Comparison of ENCODE assay signal across 8 cellular contexts in the genomic region with DNA sequence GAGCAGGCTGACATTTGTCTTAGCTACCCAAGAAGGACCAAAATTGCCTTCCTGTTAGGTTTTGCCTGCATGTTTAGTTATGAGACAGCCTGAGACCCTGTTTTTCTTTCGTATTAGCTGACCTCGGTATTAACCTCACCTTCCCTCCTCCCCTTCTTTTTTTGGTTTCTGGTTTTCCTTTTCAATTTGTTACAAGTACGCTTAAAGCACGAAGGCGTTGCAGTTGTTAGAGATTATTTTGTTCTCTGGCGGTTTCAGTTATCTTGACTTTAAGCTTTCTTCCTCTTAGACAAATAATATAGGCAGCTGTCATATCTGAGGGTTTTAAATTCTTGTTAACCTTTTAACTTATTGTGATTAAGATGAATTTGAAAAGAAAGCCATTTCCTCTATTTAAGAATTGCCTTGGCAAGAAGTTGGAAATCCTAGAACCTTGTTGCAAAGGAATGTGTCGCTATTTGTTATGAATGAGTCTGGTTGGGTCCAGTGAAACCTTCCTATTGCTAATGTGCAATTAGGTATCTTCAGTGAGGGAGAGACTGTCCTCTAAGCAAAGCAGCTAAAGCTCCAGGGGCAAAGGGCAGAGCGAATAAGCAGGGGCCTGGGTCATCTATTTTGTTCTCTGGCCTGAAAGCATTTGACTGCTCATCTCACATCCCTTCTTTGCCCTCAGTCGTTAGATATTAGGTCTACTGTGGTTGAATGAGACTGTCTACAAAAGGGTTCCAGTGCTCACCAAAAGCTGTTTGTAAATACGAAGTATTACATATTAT. TPM values are rescaled to one million over a fixed set of nuclear protein-coding genes. Genes with fewer than 3 reads are reported as not detected.
A peak's percentile ranks its signal among the peaks of the same experiment; 100 is the strongest.
DNase-seq lines count a peak whose midpoint lies in the region; ATAC-seq, FAIRE-seq and TF ChIP-seq lines count a peak whose summit lies in the region.

No MANE protein-coding gene starts in this region.

- DNase-seq in Caco-2: peak in 1 of 2 experiments; percentile 38
- DNase-seq in LHCN-M2 (ENCODE audit: low read depth): peak; percentile 20
- no peak for DNase-seq in kidney
- DNase-seq in coronary artery (ENCODE audit: low spot score): no peak
- no peak for DNase-seq in left colon
- DNase-seq in kidney tubule cell (ENCODE audit: low spot score): no peak

- H3K27me3 Mint-ChIP-seq in Caco-2 (ENCODE audit: insufficient read depth, unreplicated experiment): no peaks in the 10 kb centered on the region

- POLR2A ChIA-PET in Caco-2 (lab: Charles Lee): interaction anchor here (1.1 to 1.2 kb wide), 2 partner anchors 113 to 256 kb away, joined by 3 read pairs; no protein-coding TSS in a partner anchor

- H3K9me3 ChIP-seq in Caco-2 (no peaks in the 10 kb centered on the region), kidney (ENCODE audit: control insufficient read depth in 1 of 2, low read length in 2 of 2) (no peaks in the 10 kb centered on the region), gastroesophageal sphincter (no peaks in the 10 kb centered on the region)

- no peak for FAIRE-seq in kidney (lab: Jason Lieb, UNC)

- peak overlapping the region; percentile 55 for H3K4me3 Mint-ChIP-seq in Caco-2 (ENCODE audit: unreplicated experiment)

- peaks cover 6% of the 10 kb centered on the region for H3K36me3 Mint-ChIP-seq in Caco-2 (ENCODE audit: insufficient read depth, unreplicated experiment)

- BruUV-seq in Caco-2 (replicated peaks; lab: Mats Ljungman, UMichigan): no TSS peak

- ATAC-seq in GM19468 (IDR thresholded peaks at IDR 0.05; ENCODE audit: extremely low read depth, unreplicated experiment): peak; percentile 86
- no peak for ATAC-seq in left colon
- no peak for ATAC-seq in gastroesophageal sphincter

- H3K36me3 ChIP-seq in Caco-2 (ENCODE audit: control insufficient read depth, insufficient read depth, low read length): no peaks in the 10 kb centered on the region; the same call in 1 of the 2 replicates
- H3K36me3 ChIP-seq in kidney (ENCODE audit: control insufficient read depth in 1 of 2, insufficient read depth in 2 of 2, low read length in 2 of 2): no peaks in the 10 kb centered on the region
- no peaks in the 10 kb centered on the region for H3K36me3 ChIP-seq in gastroesophageal sphincter

- TF ChIP-seq POLR2A in gastroesophageal sphincter (IDR thresholded peaks at IDR 0.05): no peak

- H3K9ac ChIP-seq in kidney (ENCODE audit: low read length in 2 of 2): no peak overlapping the region

- no peak for TF ChIP-seq EP300 in gastroesophageal sphincter (IDR thresholded peaks at IDR 0.05)

- H3K4me1 ChIP-seq in Caco-2 (peaks cover 91% of the 10 kb centered on the region), kidney (ENCODE audit: control insufficient read depth in 1 of 2, insufficient read depth in 1 of 2, low read depth in 1 of 2, low read length in 2 of 2) (peaks cover 31% of the 10 kb centered on the region in 2 donors), gastroesophageal sphincter (peaks cover 2 to 28% (median 15%) of the 10 kb centered on the region in 3 donors)

- H3K4me1 Mint-ChIP-seq in Caco-2 (ENCODE audit: low read depth, unreplicated experiment): peaks cover 64% of the 10 kb centered on the region

- H3K27ac ChIP-seq in kidney (ENCODE audit: low read depth in 2 of 2, low read length in 2 of 2): peak overlapping the region; percentile 10 to 55
- H3K27ac ChIP-seq in coronary artery: no peak overlapping the region
- no peak overlapping the region for H3K27ac ChIP-seq in gastroesophageal sphincter

- TF ChIP-seq CTCF in Caco-2 (IDR thresholded peaks at IDR 0.05; ENCODE audit: insufficient read depth in 1 of 2, low read depth in 1 of 2, low read length in 1 of 2, severe bottlenecking in 1 of 2, unreplicated experiment in 1 of 2): no peak
- TF ChIP-seq CTCF in kidney (IDR thresholded peaks at IDR 0.05; ENCODE audit: borderline replicate concordance, extremely low read depth, insufficient read depth): no peak
- TF ChIP-seq CTCF in coronary artery (IDR thresholded peaks at IDR 0.05): no peak
- no peak for TF ChIP-seq CTCF in gastroesophageal sphincter (IDR thresholded peaks at IDR 0.05)

- WGBS in gastroesophageal sphincter (ENCODE audit: low coverage in 1 of 2), 2 donors: 72 to 73% methylated on average over 10 of the region's 10 CpGs

- H3K27me3 ChIP-seq in Caco-2 (replicated peaks; ENCODE audit: control insufficient read depth, insufficient read depth, low read length) (no peaks in the 10 kb centered on the region), gastroesophageal sphincter (no peaks in the 10 kb centered on the region)

- peak overlapping the region; percentile 74 for H3K27ac Mint-ChIP-seq in Caco-2 (ENCODE audit: unreplicated experiment)

- no peaks in the 10 kb centered on the region for H3K9me3 Mint-ChIP-seq in Caco-2 (ENCODE audit: unreplicated experiment)

- CTCF ChIA-PET in Caco-2 (lab: Charles Lee): interaction anchor here (0.6 to 1.0 kb wide), 2 partner anchors 47 to 418 kb away, joined by 3 read pairs; no protein-coding TSS in a partner anchor

- H3K4me3 ChIP-seq in Caco-2 (ENCODE audit: low read depth, low read length) (0 out of 2 replicates have a peak overlapping the region, but pooled peaks have one; percentile 2), kidney (ENCODE audit: low read length in 2 of 2) (peak overlapping the region; percentile 10 to 11), coronary artery (no peak overlapping the region), gastroesophageal sphincter (no peak overlapping the region)

- intact Hi-C loops in Caco-2 (cut with micrococcal nuclease; ENCODE audit: unreplicated experiment) (no loop called here), kidney (cut with DNase I) (no loop called here), left colon (cut with DNase I, micrococcal nuclease) (no loop called here)

RNA-seq across cellular contexts. Expression of a gene that starts 45.8 kb away (rescaled TPM):
- total RNA-seq in Caco-2 (2022) (82.2 and 95.2 TPM in 2 replicates), LHCN-M2 (2014; rRNA removed) (26.0 and 30.0 TPM in 2 replicates), kidney (91.8 TPM), left colon (10 to 100 TPM; 17.1 to 19.2 TPM), gastroesophageal sphincter (10 to 100 TPM; 32.7 to 81.8 (median 38.2) TPM)
- 52.3 TPM for polyA plus RNA-seq in LHCN-M2 (2012)
- 23.7 TPM for polyA plus RNA-seq in kidney (ENCODE audit: insufficient read depth, low read depth, low replicate concordance)

Comparison
In these comparisons a context has a peak if more than half of its experiments do, and no peak if none do; other contexts are left out.
1. H3K4me3 ChIP-seq: peak in Caco-2 (single experiment) and kidney (2 of 2); none in coronary artery (single experiment) and gastroesophageal sphincter (0 of 2).
2. H3K27ac ChIP-seq: peak in kidney (2 of 2); none in coronary artery (0 of 2) and gastroesophageal sphincter (0 of 4).